ENCODE assay signal across 22 cellular contexts in genomic region chr6:107550906-107551305, GRCh38.
DNase-seq lines count a peak whose midpoint lies in the region; ATAC-seq, FAIRE-seq and TF ChIP-seq lines count a peak whose summit lies in the region.
"Had no signal": no experiment of that assay in that cellular context is flagged by ENCODE, and none has a peak within 500 bp of the region (broad histone marks: within the 10 kb centered on the region; RNA-seq: fewer than 3 reads in every experiment).

No MANE protein-coding gene starts in this region.

- FAIRE-seq in D721Med (lab: Jason Lieb, UNC), result no peak
- FAIRE-seq: A204.1, H1, HTR-8/SVneo had no signal

- no peak overlapping the region for H3K4me3 Mint-ChIP-seq in osteocyte (ENCODE audit: unreplicated experiment)
- H3K4me3 Mint-ChIP-seq: CD4-positive, CD25-positive, alpha-beta regulatory T cell had no signal

- no peaks in the 10 kb centered on the region for H3K36me3 ChIP-seq in BLaER1 treated with 17β-estradiol and CSF1 and Interleukin-3, amounts not matched to agents 10 nM and 100 nM
- H3K36me3 ChIP-seq in Karpas-422 (ENCODE audit: insufficient read depth, low read length), result 0 out of 2 replicates have a peak, but pooled peaks cover 4% of the 10 kb centered on the region
- no peaks in the 10 kb centered on the region for H3K36me3 ChIP-seq in effector memory CD4-positive, alpha-beta T cell (ENCODE audit: control insufficient read depth, insufficient read depth, low read length)

- no peaks in the 10 kb centered on the region for H3K36me3 Mint-ChIP-seq in osteocyte (ENCODE audit: unreplicated experiment)
- H3K36me3 Mint-ChIP-seq: CD4-positive, CD25-positive, alpha-beta regulatory T cell had no signal

- H3K4me2 ChIP-seq in BLaER1 treated with 17β-estradiol and CSF1 and Interleukin-3, amounts not matched to agents 10 nM and 100 nM, result peak overlapping the region; percentile 67 to 89 (median 79)
- H3K4me2 ChIP-seq in Karpas-422 (ENCODE audit: low read depth, low read length, poor library complexity, severe bottlenecking), result peak overlapping the region; percentile 15
- H3K4me2 ChIP-seq: KMS-11, PC-9 had no signal

- H3K9ac ChIP-seq in BLaER1 treated with 17β-estradiol and CSF1 and Interleukin-3, amounts not matched to agents 10 nM and 100 nM, result peak overlapping the region in 2 of 11 experiments; percentile 28 to 29; a peak in 2 of 22 replicates
- no peak overlapping the region for H3K9ac ChIP-seq in Karpas-422 (ENCODE audit: low read length)
- H3K9ac ChIP-seq: KMS-11 had no signal

- no peaks in the 10 kb centered on the region for H3K27me3 ChIP-seq in BLaER1 treated with 17β-estradiol and CSF1 and Interleukin-3, amounts not matched to agents 10 nM and 100 nM
- no peaks in the 10 kb centered on the region for H3K27me3 ChIP-seq in Karpas-422 (ENCODE audit: low read length)
- H3K27me3 ChIP-seq in effector memory CD4-positive, alpha-beta T cell (replicated peaks; ENCODE audit: control insufficient read depth, insufficient read depth, low read length, poor library complexity, severe bottlenecking), result no peaks in the 10 kb centered on the region

- TF ChIP-seq CTCF in osteocyte (IDR thresholded peaks at IDR 0.05) (no peak), D721Med (IDR thresholded peaks at IDR 0.05; ENCODE audit: insufficient read depth, missing control alignments) (no peak)

- peaks cover 2% of the 10 kb centered on the region for H3K4me1 Mint-ChIP-seq in osteocyte (ENCODE audit: unreplicated experiment)
- H3K4me1 Mint-ChIP-seq: CD4-positive, CD25-positive, alpha-beta regulatory T cell had no signal

- H3K4me1 ChIP-seq in BLaER1 treated with 17β-estradiol and CSF1 and Interleukin-3, amounts not matched to agents 10 nM and 100 nM, result peaks cover 18 to 32% (median 25%) of the 10 kb centered on the region in 10 experiments
- peaks cover 27% of the 10 kb centered on the region for H3K4me1 ChIP-seq in Karpas-422 (ENCODE audit: low read length)
- no peaks in the 10 kb centered on the region for H3K4me1 ChIP-seq in effector memory CD4-positive, alpha-beta T cell (ENCODE audit: control insufficient read depth, insufficient read depth, low read length, poor library complexity, severe bottlenecking)

- no peaks in the 10 kb centered on the region for H3K9me3 Mint-ChIP-seq in osteocyte (ENCODE audit: unreplicated experiment)
- H3K9me3 Mint-ChIP-seq: CD4-positive, CD25-positive, alpha-beta regulatory T cell had no signal

- H3K9me2 ChIP-seq in Karpas-422 (replicated peaks; ENCODE audit: insufficient read depth, low read length), result no peaks in the 10 kb centered on the region

- H3K9me3 ChIP-seq in BLaER1 treated with 17β-estradiol and CSF1 and Interleukin-3, amounts not matched to agents 10 nM and 100 nM (replicated peaks in 1 of 11), result no peaks in the 10 kb centered on the region
- H3K9me3 ChIP-seq in Karpas-422 (ENCODE audit: low read length), result no peaks in the 10 kb centered on the region
- no peaks in the 10 kb centered on the region for H3K9me3 ChIP-seq in effector memory CD4-positive, alpha-beta T cell (ENCODE audit: control insufficient read depth, low read length)

- no peak for ATAC-seq in GM19023 (IDR thresholded peaks at IDR 0.05; ENCODE audit: unreplicated experiment)
- ATAC-seq: HCT116 had no signal

- no peaks in the 10 kb centered on the region for H4K20me1 ChIP-seq in BLaER1 treated with 17β-estradiol and CSF1 and Interleukin-3, amounts not matched to agents 10 nM and 100 nM
- H4K20me1 ChIP-seq in Karpas-422 (ENCODE audit: insufficient read depth, low read depth, low read length), result no peaks in the 10 kb centered on the region

- peak overlapping the region in 7 of 11 experiments; percentile 11 to 62 (median 42); a peak in 12 of 22 replicates for H3K27ac ChIP-seq in BLaER1 treated with 17β-estradiol and CSF1 and Interleukin-3, amounts not matched to agents 10 nM and 100 nM
- H3K27ac ChIP-seq in Karpas-422 (ENCODE audit: low read length), result peak overlapping the region; percentile 59; the same call in 1 of the 2 replicates
- peak overlapping the region; percentile 5 for H3K27ac ChIP-seq in angular gyrus (ENCODE audit: low read depth, low read length)
- no peak overlapping the region for H3K27ac ChIP-seq in effector memory CD4-positive, alpha-beta T cell (ENCODE audit: insufficient read depth, low read length, poor library complexity, severe bottlenecking)
- H3K27ac ChIP-seq: KMS-11, PC-9, RWPE1, SK-N-MC had no signal

- no peaks in the 10 kb centered on the region for H3K27me3 Mint-ChIP-seq in osteocyte (ENCODE audit: unreplicated experiment)

- peaks cover 51% of the 10 kb centered on the region for H3K79me2 ChIP-seq in Karpas-422 (ENCODE audit: low read length)

- DNase-seq in Karpas-422 (no peak), osteocyte (ENCODE audit: extremely low spot score, unreplicated experiment) (peak; percentile 17), D721Med (ENCODE audit: insufficient read length, low spot score) (no peak), GM03348 (ENCODE audit: low spot score) (no peak)
- DNase-seq in effector memory CD4-positive, alpha-beta T cell, result no peak
- DNase-seq: CD4-positive, CD25-positive, alpha-beta regulatory T cell; DMS79 treated with DMSO at 0.1 percent for 48 hours; MV-4-11; NCI-H1694; NCI-H446; PC-9; SHP77 treated with DMSO at 0.1 percent for 48 hours had no signal

- peak overlapping the region in 2 of 10 experiments; percentile 5 to 14; a peak in 2 of 20 replicates for H3K4me3 ChIP-seq in BLaER1 treated with 17β-estradiol and CSF1 and Interleukin-3, amounts not matched to agents 10 nM and 100 nM
- no peak overlapping the region for H3K4me3 ChIP-seq in Karpas-422 (ENCODE audit: low read length)
- H3K4me3 ChIP-seq in effector memory CD4-positive, alpha-beta T cell (ENCODE audit: insufficient read depth, low read depth, low read length, poor library complexity, severe bottlenecking), result no peak overlapping the region
- H3K4me3 ChIP-seq: PC-9, SK-N-MC had no signal

- no peak overlapping the region for H2AFZ ChIP-seq in Karpas-422 (ENCODE audit: low read length)
- H2AFZ ChIP-seq: PC-9 had no signal

- H3K27ac Mint-ChIP-seq in osteocyte (ENCODE audit: unreplicated experiment), result no peak overlapping the region
- H3K27ac Mint-ChIP-seq: CD4-positive, CD25-positive, alpha-beta regulatory T cell had no signal
